ENCODE assay signal across 8 cellular contexts in the genomic region with DNA sequence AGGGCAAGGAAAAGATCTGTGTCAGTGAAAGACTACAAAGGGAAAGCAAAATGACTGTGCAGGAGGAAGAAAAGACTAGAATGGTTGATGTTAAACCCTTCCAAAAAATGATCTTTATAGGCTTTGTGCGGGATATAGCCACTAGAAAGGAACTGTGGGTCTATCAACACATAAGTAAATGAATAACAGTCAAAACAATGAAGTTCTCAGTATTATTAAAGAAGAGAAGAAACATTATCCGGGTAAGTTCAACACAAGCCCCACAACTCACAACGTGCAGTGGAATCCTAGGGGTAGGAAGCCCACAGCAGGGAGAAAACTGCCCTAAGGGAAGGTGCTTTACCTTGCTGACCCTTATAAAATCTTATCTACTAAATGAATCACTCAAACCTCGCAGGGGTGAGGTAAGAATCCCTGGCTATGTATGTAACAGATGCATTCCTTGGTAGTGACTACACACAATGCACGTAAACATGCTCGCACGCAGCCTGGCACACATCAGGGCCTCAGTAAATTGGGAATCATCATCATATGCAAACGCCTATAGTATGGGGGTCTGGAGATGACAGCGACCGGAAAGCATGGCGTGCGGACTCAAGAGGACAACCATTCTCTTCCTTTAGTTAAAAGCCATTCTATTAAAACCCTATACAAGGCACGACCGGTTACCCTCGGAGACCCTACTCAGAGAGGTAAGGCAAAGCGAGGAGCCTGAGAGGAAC. TPM values are rescaled to one million over a fixed set of nuclear protein-coding genes. Genes with fewer than 3 reads are reported as not detected.
DNase-seq lines count a peak whose midpoint lies in the region; ATAC-seq and TF ChIP-seq lines count a peak whose summit lies in the region.

No MANE protein-coding gene starts in this region.

- TF ChIP-seq CTCF in fibroblast of villous mesenchyme (IDR thresholded peaks at IDR 0.05; ENCODE audit: insufficient read depth, low read depth, low read length) (no peak), gastrocnemius medialis (IDR thresholded peaks at IDR 0.05 in 4 of 5, conservative IDR thresholded peaks at IDR 0.05 in 1 of 5) (no peak)

- H3K9me3 ChIP-seq in gastrocnemius medialis, result no peaks in the 10 kb centered on the region

- TF ChIP-seq POLR2A in gastrocnemius medialis (IDR thresholded peaks at IDR 0.05), result no peak

- DNase-seq in AG08395 (ENCODE audit: low spot score) (peak; percentile 44), SW 1271 (lab: John Stamatoyannopoulos, UW) (peak; percentile 69 to 86), fibroblast of villous mesenchyme (ENCODE audit: low read depth) (peak; percentile 56), gastrocnemius medialis (no peak), NCI-H1417 (lab: John Stamatoyannopoulos, UW) (no peak), NCI-H1092 (lab: John Stamatoyannopoulos, UW) (no peak)

- ATAC-seq in GM18868 (IDR thresholded peaks at IDR 0.05; ENCODE audit: unreplicated experiment) (peak; percentile 20), HG03066 (IDR thresholded peaks at IDR 0.05; ENCODE audit: low read depth, unreplicated experiment) (peak; percentile 29), gastrocnemius medialis (no peak)

- H3K36me3 ChIP-seq in gastrocnemius medialis, result no peaks in the 10 kb centered on the region

- H3K4me1 ChIP-seq in gastrocnemius medialis, result peaks cover 9 to 12% of the 10 kb centered on the region in 2 donors

- intact Hi-C loops in gastrocnemius medialis (cut with DNase I; ENCODE audit: low total_unique reads), result no loop called here

- no peak overlapping the region for H3K27ac ChIP-seq in gastrocnemius medialis

- in situ Hi-C loops in gastrocnemius medialis (cut with MboI; ENCODE audit: low sequenced_read_pairs in 4 of 4), result no loop called here

- H3K27me3 ChIP-seq in gastrocnemius medialis, result peaks cover 79 to 83% (median 81%) of the 10 kb centered on the region in 3 donors

- H3K4me3 ChIP-seq in fibroblast of villous mesenchyme (ENCODE audit: low read depth, low read length) (peak overlapping the region; percentile 69), gastrocnemius medialis (peak overlapping the region; percentile 40 to 59 (median 56))

RNA-seq across cellular contexts. Expression of a gene that starts 11.3 kb away (rescaled TPM):
- total RNA-seq in fibroblast of villous mesenchyme, result 2.6 and 13.8 TPM in 2 replicates
- total RNA-seq in gastrocnemius medialis, result not detected

Comparison
In these comparisons a context has a peak if more than half of its experiments do, and no peak if none do; other contexts are left out.
1. DNase-seq: peak in AG08395 (single experiment), SW 1271 (2 of 2) and fibroblast of villous mesenchyme (single experiment); none in gastrocnemius medialis (0 of 2), NCI-H1417 (0 of 3) and NCI-H1092 (single experiment).
2. ATAC-seq: peak in GM18868 (single experiment) and HG03066 (single experiment); none in gastrocnemius medialis (0 of 2).